Comparison of ENCODE assay signal across 13 cellular contexts in the genomic region with DNA sequence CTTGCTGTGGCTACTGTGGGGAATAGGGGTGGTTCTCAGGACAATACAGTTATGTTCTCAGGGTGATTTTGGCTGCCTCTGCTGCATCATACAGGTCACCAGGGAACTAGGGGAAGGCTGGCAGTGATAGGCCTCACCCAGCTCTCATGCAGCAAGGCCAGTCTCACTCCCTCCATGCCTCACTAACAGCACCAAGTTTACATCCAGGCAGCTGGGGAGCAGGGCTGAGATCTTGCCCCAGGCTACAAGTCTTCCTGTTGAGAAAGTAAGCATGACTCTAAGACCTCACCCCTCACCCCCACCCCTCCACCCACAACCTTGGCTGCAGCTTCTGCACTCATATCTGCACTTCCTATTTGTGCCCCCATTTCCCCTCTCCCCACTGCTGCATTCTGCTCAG.
"Had no signal": no experiment of that assay in that cellular context is flagged by ENCODE, and none has a peak within 500 bp of the region (broad histone marks: within the 10 kb centered on the region; RNA-seq: fewer than 3 reads in every experiment).

No MANE protein-coding gene starts in this region.

- H3K27me3 ChIP-seq: adrenal gland, pancreas, upper lobe of right lung had no signal

- H3K9me3 ChIP-seq: adrenal gland, pancreas, upper lobe of right lung had no signal

- H3K4me3 ChIP-seq: adrenal gland, lung, pancreas, upper lobe of right lung had no signal

- H3K4me1 ChIP-seq: adrenal gland, pancreas, upper lobe of right lung had no signal

- DNase-seq: activated CD4-positive, alpha-beta T cell treated with anti-CD3 and anti-CD28 coated beads, Interleukin-2, amount 50 U/mL, for 48 hours; activated naive CD4-positive, alpha-beta T cell treated with anti-CD3 and anti-CD28 coated beads, Interleukin-2, amount 50 U/mL, for 16 hours; adrenal gland; head of caudate nucleus; immature natural killer cell; naive B cell; pancreas; stimulated activated CD4-positive, alpha-beta T cell treated with anti-CD3 and anti-CD28 coated beads, Interleukin-1b, Interleukin-23, amount 100 ng/mL, for 48 hours; stimulated activated naive CD8-positive, alpha-beta T cell treated with anti-CD3 and anti-CD28 coated beads, Interleukin-15, amount 100 ng/mL, for 72 hours; T-helper 1 cell; upper lobe of right lung; WERI-Rb-1 had no signal

- H3K27ac ChIP-seq: adrenal gland, pancreas, upper lobe of right lung, WERI-Rb-1 had no signal

- H3K27ac Mint-ChIP-seq: immature natural killer cell; stimulated activated naive CD8-positive, alpha-beta T cell treated with anti-CD3 and anti-CD28 coated beads, Interleukin-15, amount 100 ng/mL, for 72 hours had no signal

- H3K36me3 ChIP-seq: adrenal gland, pancreas, upper lobe of right lung had no signal

- ATAC-seq: pancreas; stimulated activated naive CD8-positive, alpha-beta T cell treated with anti-CD3 and anti-CD28 coated beads, Interleukin-15, amount 100 ng/mL, for 72 hours; upper lobe of right lung had no signal

- H3K27me3 Mint-ChIP-seq: naive B cell; stimulated activated naive CD8-positive, alpha-beta T cell treated with anti-CD3 and anti-CD28 coated beads, Interleukin-15, amount 100 ng/mL, for 72 hours had no signal

- H3K4me1 Mint-ChIP-seq: immature natural killer cell; naive B cell; stimulated activated naive CD8-positive, alpha-beta T cell treated with anti-CD3 and anti-CD28 coated beads, Interleukin-15, amount 100 ng/mL, for 72 hours had no signal

- H3K4me3 Mint-ChIP-seq: immature natural killer cell; stimulated activated naive CD8-positive, alpha-beta T cell treated with anti-CD3 and anti-CD28 coated beads, Interleukin-15, amount 100 ng/mL, for 72 hours had no signal
